17 cellular contexts compared by ENCODE assay signal in genomic region chr6:397056-397455, GRCh38. TPM values are rescaled to one million over a fixed set of nuclear protein-coding genes. Genes with fewer than 3 reads are reported as not detected.
A peak's percentile ranks its signal among the peaks of the same experiment; 100 is the strongest.
DNase-seq lines count a peak whose midpoint lies in the region; ATAC-seq lines count a peak whose summit lies in the region.
"Had no signal": no experiment of that assay in that cellular context is flagged by ENCODE, and none has a peak within 500 bp of the region (broad histone marks: within the 10 kb centered on the region; RNA-seq: fewer than 3 reads in every experiment).

No MANE protein-coding gene starts in this region.

- no peak overlapping the region for H3K4me3 ChIP-seq in aorta (ENCODE audit: low read length in 2 of 2)
- H3K4me3 ChIP-seq: colonic mucosa, spleen had no signal

- peak overlapping the region; percentile 76 for H3K4me3 Mint-ChIP-seq in activated naive CD4-positive, alpha-beta T cell treated with anti-CD3 and anti-CD28 coated beads for 36 hours
- peak overlapping the region in 2 of 4 donors; percentile 52 to 80 for H3K4me3 Mint-ChIP-seq in IgD-negative memory B cell
- peak overlapping the region; percentile 92 for H3K4me3 Mint-ChIP-seq in activated T-helper 17 cell treated with anti-CD3 and anti-CD28 coated beads, Interleukin-2, amount 50 U/mL, for 72 hours
- H3K4me3 Mint-ChIP-seq in stimulated activated memory B cell treated with anti-CD40 and anti-IgM and Interleukin-4, amounts not matched to agents 10 μg/mL and 1 μg/mL and 100 μg/mL, for 72 hours, result peak overlapping the region; percentile 72

- no peaks in the 10 kb centered on the region for H3K27me3 Mint-ChIP-seq in activated naive CD4-positive, alpha-beta T cell treated with anti-CD3 and anti-CD28 coated beads for 36 hours (ENCODE audit: low read depth)
- H3K27me3 Mint-ChIP-seq in IgD-negative memory B cell, result no peaks in the 10 kb centered on the region
- H3K27me3 Mint-ChIP-seq in activated T-helper 17 cell treated with anti-CD3 and anti-CD28 coated beads, Interleukin-2, amount 50 U/mL, for 72 hours, result no peaks in the 10 kb centered on the region
- no peaks in the 10 kb centered on the region for H3K27me3 Mint-ChIP-seq in stimulated activated memory B cell treated with anti-CD40 and anti-IgM and Interleukin-4, amounts not matched to agents 10 μg/mL and 1 μg/mL and 100 μg/mL, for 72 hours

- no peaks in the 10 kb centered on the region for H3K9me3 ChIP-seq in aorta (ENCODE audit: control insufficient read depth, low read length)
- H3K9me3 ChIP-seq: colonic mucosa, spleen had no signal

- no peaks in the 10 kb centered on the region for H3K27me3 ChIP-seq in aorta (ENCODE audit: control insufficient read depth in 1 of 2, insufficient read depth in 2 of 2, low read length in 1 of 2)

- peaks cover 88% of the 10 kb centered on the region for H3K36me3 Mint-ChIP-seq in activated naive CD4-positive, alpha-beta T cell treated with anti-CD3 and anti-CD28 coated beads for 36 hours (ENCODE audit: low read depth)
- peaks cover 9% of the 10 kb centered on the region for H3K36me3 Mint-ChIP-seq in IgD-negative memory B cell
- H3K36me3 Mint-ChIP-seq in activated T-helper 17 cell treated with anti-CD3 and anti-CD28 coated beads, Interleukin-2, amount 50 U/mL, for 72 hours (ENCODE audit: low read depth), result peaks cover 98% of the 10 kb centered on the region
- H3K36me3 Mint-ChIP-seq in stimulated activated memory B cell treated with anti-CD40 and anti-IgM and Interleukin-4, amounts not matched to agents 10 μg/mL and 1 μg/mL and 100 μg/mL, for 72 hours, result peaks cover 88% of the 10 kb centered on the region

- CTCF ChIA-PET in activated naive CD4-positive, alpha-beta T cell treated with anti-CD3 and anti-CD28 coated beads for 36 hours (lab: Charles Lee), result interaction anchor here (0.5 to 2.1 kb wide), 4 partner anchors 10 to 155 kb away, joined by 3 to 7 read pairs (median 3); no protein-coding TSS in a partner anchor

- intact Hi-C loops in activated naive CD4-positive, alpha-beta T cell treated with anti-CD3 and anti-CD28 coated beads for 36 hours (cut with micrococcal nuclease), result loop anchor here (10.0 kb wide), 1 partner anchor 918 kb away; the partner anchor contains the start of gene FOXQ1
- intact Hi-C loops in aorta (cut with DNase I), result no loop called here

- no peak for ATAC-seq in activated T-helper 17 cell treated with anti-CD3 and anti-CD28 coated beads, Interleukin-2, amount 50 U/mL, for 72 hours (replicated peaks)
- no peak for ATAC-seq in stimulated activated memory B cell treated with anti-CD40 and anti-IgM and Interleukin-4, amounts not matched to agents 10 μg/mL and 1 μg/mL and 100 μg/mL, for 72 hours
- no peak for ATAC-seq in aorta (ENCODE audit: low FRiP score)
- ATAC-seq: left ventricle myocardium superior had no signal

- no peak overlapping the region for H3K27ac ChIP-seq in aorta (ENCODE audit: low read depth in 1 of 2, low read length in 2 of 2)
- H3K27ac ChIP-seq: colonic mucosa, spleen had no signal

- peaks cover 72% of the 10 kb centered on the region for H3K4me1 Mint-ChIP-seq in activated naive CD4-positive, alpha-beta T cell treated with anti-CD3 and anti-CD28 coated beads for 36 hours (ENCODE audit: low read depth)
- peaks cover 21 to 58% (median 40%) of the 10 kb centered on the region in 3 donors for H3K4me1 Mint-ChIP-seq in IgD-negative memory B cell
- peaks cover 50% of the 10 kb centered on the region for H3K4me1 Mint-ChIP-seq in activated T-helper 17 cell treated with anti-CD3 and anti-CD28 coated beads, Interleukin-2, amount 50 U/mL, for 72 hours
- peaks cover 73% of the 10 kb centered on the region for H3K4me1 Mint-ChIP-seq in stimulated activated memory B cell treated with anti-CD40 and anti-IgM and Interleukin-4, amounts not matched to agents 10 μg/mL and 1 μg/mL and 100 μg/mL, for 72 hours

- H3K27ac Mint-ChIP-seq in activated naive CD4-positive, alpha-beta T cell treated with anti-CD3 and anti-CD28 coated beads for 36 hours, result peak overlapping the region; percentile 89
- peak overlapping the region; percentile 73 to 89 (median 84) for H3K27ac Mint-ChIP-seq in IgD-negative memory B cell
- peak overlapping the region; percentile 88 for H3K27ac Mint-ChIP-seq in activated T-helper 17 cell treated with anti-CD3 and anti-CD28 coated beads, Interleukin-2, amount 50 U/mL, for 72 hours
- H3K27ac Mint-ChIP-seq in stimulated activated memory B cell treated with anti-CD40 and anti-IgM and Interleukin-4, amounts not matched to agents 10 μg/mL and 1 μg/mL and 100 μg/mL, for 72 hours, result peak overlapping the region; percentile 64

- WGBS in aorta, 2 donors, result 86 to 90% methylated on average over 13 of the region's 13 CpGs

- H3K9me3 Mint-ChIP-seq in activated naive CD4-positive, alpha-beta T cell treated with anti-CD3 and anti-CD28 coated beads for 36 hours, result no peaks in the 10 kb centered on the region
- H3K9me3 Mint-ChIP-seq in IgD-negative memory B cell, result no peaks in the 10 kb centered on the region
- peaks cover 5% of the 10 kb centered on the region for H3K9me3 Mint-ChIP-seq in activated T-helper 17 cell treated with anti-CD3 and anti-CD28 coated beads, Interleukin-2, amount 50 U/mL, for 72 hours
- no peaks in the 10 kb centered on the region for H3K9me3 Mint-ChIP-seq in stimulated activated memory B cell treated with anti-CD40 and anti-IgM and Interleukin-4, amounts not matched to agents 10 μg/mL and 1 μg/mL and 100 μg/mL, for 72 hours

- H3K36me3 ChIP-seq in aorta (ENCODE audit: control insufficient read depth in 1 of 2, insufficient read depth in 2 of 2, low read length in 1 of 2), result no peaks in the 10 kb centered on the region
- H3K36me3 ChIP-seq: colonic mucosa had no signal

- DNase-seq in activated naive CD4-positive, alpha-beta T cell treated with anti-CD3 and anti-CD28 coated beads for 36 hours, result no peak
- no peak for DNase-seq in activated naive CD4-positive, alpha-beta T cell treated with Interleukin-2 at 50 U/mL for 16 hours
- no peak for DNase-seq in C1 segment of cervical spinal cord (lab: John Stamatoyannopoulos, UW)
- no peak for DNase-seq in NCI-H524 treated with DMSO at 0.1 percent for 48 hours (lab: John Stamatoyannopoulos, UW)
- no peak for DNase-seq in aorta
- DNase-seq: colonic mucosa; DMS79 treated with DMSO at 0.1 percent for 48 hours; head of caudate nucleus; left ventricle myocardium superior; NCI-H524; spleen; stimulated activated CD4-positive, alpha-beta T cell treated with anti-CD3 and anti-CD28 coated beads, Interleukin-4, amount 100 ng/mL, for 4 hours had no signal

- no peaks in the 10 kb centered on the region for H3K4me1 ChIP-seq in aorta (ENCODE audit: control insufficient read depth in 1 of 2, insufficient read depth in 2 of 2, low read length in 2 of 2)
- H3K4me1 ChIP-seq: colonic mucosa had no signal

RNA-seq across cellular contexts. Expression of gene IRF4, which starts 5.5 kb away (rescaled TPM):
- 100 to 1,000 TPM; 500 to 504 TPM for total RNA-seq in activated naive CD4-positive, alpha-beta T cell treated with anti-CD3 and anti-CD28 coated beads for 36 hours
- polyA plus RNA-seq in IgD-negative memory B cell (22.9 TPM), aorta (under 1 TPM; 0.10 to 0.25 TPM)
- total RNA-seq in activated T-helper 17 cell treated with anti-CD3 and anti-CD28 coated beads, Interleukin-2, amount 50 U/mL, for 72 hours, result 100 to 1,000 TPM; 477 to 704 TPM
- total RNA-seq in aorta, result 1 to 10 TPM; 1.6 to 3.8 TPM
- total RNA-seq: H4, renal cortical epithelial cell had no signal

Comparison
In these comparisons a context has a peak if more than half of its experiments do, and no peak if none do; other contexts are left out.
1. RNA of gene IRF4, which starts 5.5 kb away (total RNA-seq): 477 to 704 TPM in activated T-helper 17 cell treated with anti-CD3 and anti-CD28 coated beads, Interleukin-2, amount 50 U/mL, for 72 hours and 500 to 504 TPM in activated naive CD4-positive, alpha-beta T cell treated with anti-CD3 and anti-CD28 coated beads for 36 hours; 1.6 to 3.8 TPM in aorta; every median in the first group is over 10 times any median in the second.
2. Peak in every context shown above with its lines, with median percentiles within 50 percentile points of each other: H3K27ac Mint-ChIP-seq.